ENCODE assay signal across 1 cellular context in genomic region chr9:94166237-94167054, GRCh38.
TF ChIP-seq lines count a peak whose summit lies in the region.

No MANE protein-coding gene starts in this region.

TF ChIP-seq in HepG2, 621 proteins besides CTCF, POLR2A, EP300 and RAD21 (continued from another document and continues in another):
- TF ChIP-seq ZNF841 (CRISPR knock-in tag; IDR thresholded peaks at IDR 0.05; ENCODE audit: borderline replicate concordance) (no peak), BCLAF1 (IDR thresholded peaks at IDR 0.05) (no peak), ZNF496 (CRISPR knock-in tag; IDR thresholded peaks at IDR 0.05; ENCODE audit: insufficient replicate concordance) (no peak), ZNF503 (CRISPR knock-in tag; IDR thresholded peaks at IDR 0.05) (no peak), ZSCAN5A (CRISPR knock-in tag; IDR thresholded peaks at IDR 0.05; ENCODE audit: borderline replicate concordance) (no peak), FOXO4 (CRISPR knock-in tag; conservative IDR thresholded peaks at IDR 0.05) (no peak), MTA1 (CRISPR knock-in tag; IDR thresholded peaks at IDR 0.05; ENCODE audit: borderline replicate concordance) (peak; percentile 31; the same call in 1 of the 2 replicates), ATAD3A (CRISPR knock-in tag; IDR thresholded peaks at IDR 0.05) (no peak), ZNF839 (CRISPR knock-in tag; IDR thresholded peaks at IDR 0.05; ENCODE audit: borderline replicate concordance) (no peak), MIER3 (CRISPR knock-in tag; IDR thresholded peaks at IDR 0.05; ENCODE audit: borderline replicate concordance) (no peak), MAFG (CRISPR knock-in tag; IDR thresholded peaks at IDR 0.05) (no peak), HMG20A (CRISPR knock-in tag; IDR thresholded peaks at IDR 0.05; ENCODE audit: borderline replicate concordance) (no peak), ZNF546 (CRISPR knock-in tag; conservative IDR thresholded peaks at IDR 0.05) (no peak), ZNF800 (CRISPR knock-in tag; IDR thresholded peaks at IDR 0.05) (no peak), THAP11 (CRISPR knock-in tag; IDR thresholded peaks at IDR 0.05) (peak; percentile 86), ASH2L (IDR thresholded peaks at IDR 0.05; ENCODE audit: insufficient read length, low read depth, low read length) (peak; percentile 53), MED13 (CRISPR knock-in tag; IDR thresholded peaks at IDR 0.05) (0 out of 2 replicates have a peak, but pooled peaks have one; percentile 25), PHB2 (IDR thresholded peaks at IDR 0.05; ENCODE audit: partially characterized antibody) (no peak), ZNF792 (CRISPR knock-in tag; IDR thresholded peaks at IDR 0.05) (no peak), ZNF724P (CRISPR knock-in tag; IDR thresholded peaks at IDR 0.05; ENCODE audit: borderline replicate concordance) (0 out of 2 replicates have a peak, but pooled peaks have one; percentile 10), CENPX (CRISPR knock-in tag; IDR thresholded peaks at IDR 0.05) (no peak), AFF4 (CRISPR knock-in tag; IDR thresholded peaks at IDR 0.05) (no peak), MYNN (CRISPR knock-in tag; IDR thresholded peaks at IDR 0.05; ENCODE audit: low read depth) (no peak), WIZ (CRISPR knock-in tag; IDR thresholded peaks at IDR 0.05) (no peak), ARID3A (IDR thresholded peaks at IDR 0.05; ENCODE audit: low read depth, low read length) (peak; percentile 53; the same call in 1 of the 2 replicates), GATAD2A (CRISPR knock-in tag; IDR thresholded peaks at IDR 0.05) (no peak), GZF1 (CRISPR knock-in tag; IDR thresholded peaks at IDR 0.05) (no peak), HNF4G (IDR thresholded peaks at IDR 0.05; ENCODE audit: borderline replicate concordance, low read depth, low read length) (peak; percentile 43; the same call in 1 of the 2 replicates), HNF4G (CRISPR knock-in tag; IDR thresholded peaks at IDR 0.05; ENCODE audit: borderline replicate concordance, low read depth) (no peak), ZFP37 (CRISPR knock-in tag; IDR thresholded peaks at IDR 0.05; ENCODE audit: borderline replicate concordance) (no peak), ZNF33B (CRISPR knock-in tag; IDR thresholded peaks at IDR 0.05) (no peak), ZNF879 (CRISPR knock-in tag; IDR thresholded peaks at IDR 0.05) (peak; percentile 39; the same call in 1 of the 2 replicates), TBP (CRISPR knock-in tag; IDR thresholded peaks at IDR 0.05) (no peak), ZNF350 (CRISPR knock-in tag; IDR thresholded peaks at IDR 0.05; ENCODE audit: borderline replicate concordance, low read depth) (peak; percentile 31; the same call in 1 of the 2 replicates), ZNF570 (CRISPR knock-in tag; IDR thresholded peaks at IDR 0.05; ENCODE audit: borderline replicate concordance) (no peak), REST (IDR thresholded peaks at IDR 0.05; ENCODE audit: borderline replicate concordance in 1 of 2, low read depth in 1 of 2, low read length in 2 of 2) (peak in 1 of 2 experiments; percentile 30; a peak in 1 of 4 replicates), ZNF605 (CRISPR knock-in tag; IDR thresholded peaks at IDR 0.05) (no peak), ISX (CRISPR knock-in tag; conservative IDR thresholded peaks at IDR 0.05) (no peak), HNRNPLL (IDR thresholded peaks at IDR 0.05; ENCODE audit: low read depth, low read length, poor library complexity, severe bottlenecking) (no peak), IKZF1 (IDR thresholded peaks at IDR 0.05) (no peak), NFKB2 (CRISPR knock-in tag; IDR thresholded peaks at IDR 0.05; ENCODE audit: borderline replicate concordance) (peak; percentile 44; the same call in 1 of the 2 replicates), EEA1 (CRISPR knock-in tag; IDR thresholded peaks at IDR 0.05; ENCODE audit: borderline replicate concordance) (no peak), RAD51 (IDR thresholded peaks at IDR 0.05; ENCODE audit: borderline replicate concordance) (no peak), RFX3 (CRISPR knock-in tag; IDR thresholded peaks at IDR 0.05) (no peak), SMYD3 (CRISPR knock-in tag; IDR thresholded peaks at IDR 0.05) (no peak), ZNF326 (CRISPR knock-in tag; IDR thresholded peaks at IDR 0.05; ENCODE audit: borderline replicate concordance) (no peak), SMARCC2 (IDR thresholded peaks at IDR 0.05) (no peak), SYNCRIP (IDR thresholded peaks at IDR 0.05; ENCODE audit: insufficient read depth, low read depth, low read length) (no peak)
